In genomic region chr14:91244501-91244901, GRCh38 we compare ENCODE assay signal across 8 cellular contexts.
DNase-seq lines count a peak whose midpoint lies in the region; ATAC-seq lines count a peak whose summit lies in the region.

Gene GPR68, minus strand, starts transcription at chr14:91244704. Its CDS starts 9,654 bp downstream, at chr14:91235050.

- peak within 1 kb of the TSS; percentile 86 for H3K4me3 Mint-ChIP-seq in central memory CD8-positive, alpha-beta T cell

- H3K36me3 Mint-ChIP-seq in central memory CD8-positive, alpha-beta T cell (ENCODE audit: insufficient read depth), result peaks cover 33% of the 10 kb centered on the region

- H3K9me3 Mint-ChIP-seq in central memory CD8-positive, alpha-beta T cell, result peaks cover 6% of the 10 kb centered on the region

- DNase-seq in activated CD4-positive, CD25-positive, alpha-beta regulatory T cell treated with anti-CD3 and anti-CD28 coated beads, Interleukin-2, amount 50 U/mL, for 72 hours, result peak; percentile 55
- DNase-seq in activated CD4-positive, CD25-positive, alpha-beta regulatory T cell (lab: John Stamatoyannopoulos, UW), result no peak
- DNase-seq in NCI-H524 (lab: John Stamatoyannopoulos, UW) (peak; percentile 79 to 94), kidney glomerular epithelial cell (lab: John Stamatoyannopoulos, UW) (peak; percentile 29), substantia nigra (lab: John Stamatoyannopoulos, UW) (peak in 35 of 49 donors; percentile 9 to 80 (median 48)), SKM-1 treated with dmso at 0.1 percent for 144 hours (lab: John Stamatoyannopoulos, UW; ENCODE audit: unreplicated experiment) (no peak)
- no peak for DNase-seq in central memory CD8-positive, alpha-beta T cell (ENCODE audit: low spot score in 2 of 2)
- DNase-seq in stimulated activated CD4-positive, alpha-beta T cell treated with anti-CD3 and anti-CD28 coated beads, Interleukin-1b, Interleukin-23, amount 100 ng/mL, for 48 hours, result no peak

- peak; percentile 10 for ATAC-seq in central memory CD8-positive, alpha-beta T cell (replicated peaks; ENCODE audit: extremely low read depth, poor library complexity, severe bottlenecking)

- H3K4me1 Mint-ChIP-seq in central memory CD8-positive, alpha-beta T cell, result peaks cover 83% of the 10 kb centered on the region

- H3K27ac Mint-ChIP-seq in central memory CD8-positive, alpha-beta T cell (ENCODE audit: low read depth), result peak within 1 kb of the TSS; percentile 83

- no peak within 1 kb of the TSS for H3K27ac ChIP-seq in substantia nigra (ENCODE audit: low read depth, low read length, poor library complexity, severe bottlenecking)

- H3K27me3 Mint-ChIP-seq in central memory CD8-positive, alpha-beta T cell, result no peaks in the 10 kb centered on the region

Comparison
In these comparisons a context has a peak if more than half of its experiments do, and no peak if none do; other contexts are left out.
1. DNase-seq: peak in activated CD4-positive, CD25-positive, alpha-beta regulatory T cell treated with anti-CD3 and anti-CD28 coated beads, Interleukin-2, amount 50 U/mL, for 72 hours (single experiment), NCI-H524 (2 of 2), kidney glomerular epithelial cell (single experiment) and substantia nigra (35 of 49); none in activated CD4-positive, CD25-positive, alpha-beta regulatory T cell (0 of 4), central memory CD8-positive, alpha-beta T cell (0 of 2), stimulated activated CD4-positive, alpha-beta T cell treated with anti-CD3 and anti-CD28 coated beads, Interleukin-1b, Interleukin-23, amount 100 ng/mL, for 48 hours (single experiment) and SKM-1 treated with dmso at 0.1 percent for 144 hours (single experiment).